In genomic region chr4:147891476-147892115, GRCh38 we compare ENCODE assay signal across 10 cellular contexts.
"Had no signal": no experiment of that assay in that cellular context is flagged by ENCODE, and none has a peak within 500 bp of the region (broad histone marks: within the 10 kb centered on the region; RNA-seq: fewer than 3 reads in every experiment).

No MANE protein-coding gene starts in this region.

- H3K4me2 ChIP-seq: neural progenitor cell had no signal

- H3K36me3 ChIP-seq: upper lobe of left lung had no signal

- H3K4me1 ChIP-seq: neural progenitor cell, pancreas, upper lobe of left lung had no signal

- H3K27me3 ChIP-seq: neural progenitor cell, pancreas, upper lobe of left lung had no signal

- H3K9ac ChIP-seq: neural progenitor cell had no signal

- H3K27ac ChIP-seq: neural progenitor cell, pancreas, upper lobe of left lung had no signal

- H2AFZ ChIP-seq: neural progenitor cell had no signal

- H3K4me3 ChIP-seq: neural progenitor cell, pancreas, upper lobe of left lung had no signal

- DNase-seq: activated T-cell treated with anti-CD3 and anti-CD28 coated beads, Interleukin-2, amount 50 U/mL, for 1 hour; endodermal cell; erythroblast; pancreas; retina; stimulated activated CD4-positive, alpha-beta T cell treated with anti-CD3 and anti-CD28 coated beads, Interleukin-1b, Interleukin-23, amount 100 ng/mL, for 48 hours; stimulated activated naive B cell treated with anti-CD40 and anti-IgM and Interleukin-4, amounts not matched to agents 10 μg/mL and 1 μg/mL and 100 μg/mL, for 72 hours; T-helper 2 cell; upper lobe of left lung had no signal

- H3K9me3 ChIP-seq: pancreas had no signal
